ENCODE assay signal across 9 cellular contexts in genomic region chr6:35596448-35597442, GRCh38.
DNase-seq lines count a peak whose midpoint lies in the region; ATAC-seq and TF ChIP-seq lines count a peak whose summit lies in the region.
"Had no signal": no experiment of that assay in that cellular context is flagged by ENCODE, and none has a peak within 500 bp of the region (broad histone marks: within the 10 kb centered on the region; RNA-seq: fewer than 3 reads in every experiment).

No MANE protein-coding gene starts in this region.

- no peak for TF ChIP-seq CTCF in PC-3 (conservative IDR thresholded peaks at IDR 0.05; ENCODE audit: low read depth, low read length)

- DNase-seq in CD8-positive, alpha-beta memory T cell, result no peak
- DNase-seq in PC-3 (peak; percentile 80), pulmonary artery endothelial cell (ENCODE audit: low read depth, low spot score) (peak; percentile 71), G401 (ENCODE audit: low spot score) (no peak), NCI-H510A (lab: John Stamatoyannopoulos, UW) (no peak), COLO668 (lab: John Stamatoyannopoulos, UW; ENCODE audit: unreplicated experiment) (no peak), KG1 (lab: John Stamatoyannopoulos, UW) (no peak)
- no peak for DNase-seq in effector memory CD8-positive, alpha-beta T cell

- peak; percentile 68 for ATAC-seq in PC-3
- no peak for ATAC-seq in effector memory CD8-positive, alpha-beta T cell (replicated peaks)

- peak overlapping the region; percentile 42 for H3K4me2 ChIP-seq in PC-3 (ENCODE audit: low read length)

- POLR2A ChIA-PET in CD8-positive, alpha-beta memory T cell (lab: Charles Lee), result no interaction called here
- POLR2A ChIA-PET in PC-3 (lab: Charles Lee; ENCODE audit: unreplicated experiment), result no interaction called here

- intact Hi-C loops in PC-3 (cut with micrococcal nuclease), result loop anchor here (1.0 kb wide), 1 partner anchor 10 kb away; no protein-coding TSS in a partner anchor

- H3K27me3 ChIP-seq in CD8-positive, alpha-beta memory T cell (ENCODE audit: insufficient read depth, low read length, poor library complexity, severe bottlenecking), result no peaks in the 10 kb centered on the region
- no peaks in the 10 kb centered on the region for H3K27me3 ChIP-seq in PC-3 (ENCODE audit: low read length)

- H3K36me3 Mint-ChIP-seq in CD8-positive, alpha-beta memory T cell, result peaks cover 23 to 52% (median 25%) of the 10 kb centered on the region in 3 donors
- peaks cover 25% of the 10 kb centered on the region for H3K36me3 Mint-ChIP-seq in effector memory CD8-positive, alpha-beta T cell (ENCODE audit: insufficient read depth)

- peak overlapping the region; percentile 35 for H3K9ac ChIP-seq in PC-3 (ENCODE audit: low read length)

- H3K4me3 ChIP-seq in CD8-positive, alpha-beta memory T cell (ENCODE audit: low read length), result no peak overlapping the region
- peak overlapping the region; percentile 8; the same call in 1 of the 2 replicates for H3K4me3 ChIP-seq in PC-3 (ENCODE audit: low read length)
- H3K4me3 ChIP-seq: SK-N-MC had no signal

- peak overlapping the region; percentile 71 to 95 (median 85) for H3K27ac Mint-ChIP-seq in CD8-positive, alpha-beta memory T cell
- H3K27ac Mint-ChIP-seq in effector memory CD8-positive, alpha-beta T cell, result peak overlapping the region; percentile 38 to 82

- H4K20me1 ChIP-seq in PC-3 (ENCODE audit: low read length), result no peaks in the 10 kb centered on the region

- H3K36me3 ChIP-seq in CD8-positive, alpha-beta memory T cell (ENCODE audit: insufficient read depth, low read length), result peaks cover 21% of the 10 kb centered on the region
- H3K36me3 ChIP-seq in PC-3 (ENCODE audit: low read depth, low read length), result no peaks in the 10 kb centered on the region

- H3K27me3 Mint-ChIP-seq in CD8-positive, alpha-beta memory T cell, result no peaks in the 10 kb centered on the region
- no peaks in the 10 kb centered on the region for H3K27me3 Mint-ChIP-seq in effector memory CD8-positive, alpha-beta T cell

- no TSS peak for BruUV-seq in PC-3 (replicated peaks; lab: Mats Ljungman, UMichigan)

- peak overlapping the region in 4 of 7 donors; percentile 21 to 61 (median 36) for H3K4me3 Mint-ChIP-seq in CD8-positive, alpha-beta memory T cell
- H3K4me3 Mint-ChIP-seq in effector memory CD8-positive, alpha-beta T cell, result no peak overlapping the region

- H3K4me1 Mint-ChIP-seq in CD8-positive, alpha-beta memory T cell, result peaks cover 82 to 95% (median 89%) of the 10 kb centered on the region in 3 donors
- H3K4me1 Mint-ChIP-seq in effector memory CD8-positive, alpha-beta T cell (ENCODE audit: low read depth in 2 of 2), result peaks cover 40 to 45% of the 10 kb centered on the region in 2 donors

- H2AFZ ChIP-seq in PC-3 (ENCODE audit: low read length), result no peak overlapping the region

- CTCF ChIA-PET in CD8-positive, alpha-beta memory T cell (lab: Charles Lee), result interaction anchor here (12.2 kb wide), 1 partner anchor 24 kb away, joined by 139 read pairs; no protein-coding TSS in a partner anchor
- CTCF ChIA-PET in PC-3 (lab: Charles Lee), result interaction anchor here (1.0 kb wide), 1 partner anchor 28 kb away, joined by 3 read pairs; no protein-coding TSS in a partner anchor

- no peaks in the 10 kb centered on the region for H3K9me3 Mint-ChIP-seq in CD8-positive, alpha-beta memory T cell
- no peaks in the 10 kb centered on the region for H3K9me3 Mint-ChIP-seq in effector memory CD8-positive, alpha-beta T cell

- H3K27ac ChIP-seq in CD8-positive, alpha-beta memory T cell (ENCODE audit: low read depth, low read length), result no peak overlapping the region
- H3K27ac ChIP-seq in PC-3 (ENCODE audit: low read length), result peak overlapping the region; percentile 77
- H3K27ac ChIP-seq: SK-N-MC had no signal

- peaks cover 9% of the 10 kb centered on the region for H3F3A ChIP-seq in PC-3 (ENCODE audit: low read length, unreplicated experiment)

- no peaks in the 10 kb centered on the region for H3K79me2 ChIP-seq in PC-3 (ENCODE audit: low read length)

- no peaks in the 10 kb centered on the region for H3K9me3 ChIP-seq in CD8-positive, alpha-beta memory T cell (ENCODE audit: low read length)
- no peaks in the 10 kb centered on the region for H3K9me3 ChIP-seq in PC-3 (ENCODE audit: low read length)

- H3K9me2 ChIP-seq in PC-3 (replicated peaks; ENCODE audit: low read length), result no peaks in the 10 kb centered on the region

- peaks cover 94% of the 10 kb centered on the region for H3K4me1 ChIP-seq in CD8-positive, alpha-beta memory T cell (ENCODE audit: insufficient read depth, low read length)
- peaks cover 50% of the 10 kb centered on the region for H3K4me1 ChIP-seq in PC-3 (ENCODE audit: insufficient read depth, low read length)

- in situ Hi-C loops in G401 (cut with HindIII; ENCODE audit: low sequenced_read_pairs), result no loop called here

Comparison
In these comparisons a context has a peak if more than half of its experiments do, and no peak if none do; other contexts are left out.
1. DNase-seq: peak in PC-3 (single experiment) and pulmonary artery endothelial cell (single experiment); none in CD8-positive, alpha-beta memory T cell (0 of 5), effector memory CD8-positive, alpha-beta T cell (0 of 3), G401 (single experiment), NCI-H510A (single experiment), COLO668 (single experiment) and KG1 (single experiment).
2. H3K4me3 Mint-ChIP-seq: peak in CD8-positive, alpha-beta memory T cell (4 of 7); none in effector memory CD8-positive, alpha-beta T cell (0 of 2).